Comparison of ENCODE assay signal across 16 cellular contexts in genomic region chr17:80192268-80192667, GRCh38. TPM values are rescaled to one million over a fixed set of nuclear protein-coding genes. Genes with fewer than 3 reads are reported as not detected.
DNase-seq lines count a peak whose midpoint lies in the region; ATAC-seq and TF ChIP-seq lines count a peak whose summit lies in the region.
"Had no signal": no experiment of that assay in that cellular context is flagged by ENCODE, and none has a peak within 500 bp of the region (broad histone marks: within the 10 kb centered on the region; RNA-seq: fewer than 3 reads in every experiment).

No MANE protein-coding gene starts in this region.

- peak; percentile 22 for DNase-seq in NCI-H1694 (lab: John Stamatoyannopoulos, UW)
- DNase-seq in NCI-H1694 treated with DMSO at 0.1 percent for 48 hours (lab: John Stamatoyannopoulos, UW), result no peak
- DNase-seq in fibroblast of pulmonary artery (ENCODE audit: low read depth), result peak; percentile 9
- peak; percentile 28 for DNase-seq in neural crest cell (ENCODE audit: low read depth, low spot score)
- peak; percentile 74 for DNase-seq in ureter (ENCODE audit: low spot score)
- no peak for DNase-seq in central memory CD4-positive, alpha-beta T cell
- no peak for DNase-seq in HCEC 1CT
- DNase-seq: activated B cell treated with CpG ODN at 0.5 μM for 24 hours; activated T-cell treated with anti-CD3 and anti-CD28 coated beads, Interleukin-2, amount 50 U/mL, for 1 hour; Calu3; NCI-H1092 treated with DMSO at 0.1 percent for 48 hours; NCI-H69; SK-N-SH; stimulated activated naive CD8-positive, alpha-beta T cell treated with anti-CD3 and anti-CD28 coated beads, Interleukin-15, amount 100 ng/mL, for 72 hours had no signal

- H3K4me3 Mint-ChIP-seq in neural crest cell, result peak overlapping the region; percentile 62
- H3K4me3 Mint-ChIP-seq: activated B cell treated with CpG ODN at 0.5 μM for 24 hours; stimulated activated naive CD8-positive, alpha-beta T cell treated with anti-CD3 and anti-CD28 coated beads, Interleukin-15, amount 100 ng/mL, for 72 hours had no signal

- peaks cover 33% of the 10 kb centered on the region for H3K4me1 Mint-ChIP-seq in neural crest cell
- H3K4me1 Mint-ChIP-seq: activated B cell treated with CpG ODN at 0.5 μM for 24 hours had no signal

- no peak overlapping the region for H3K4me3 ChIP-seq in fibroblast of pulmonary artery (replicated peaks; ENCODE audit: low read depth, low read length)

- TF ChIP-seq CTCF in fibroblast of pulmonary artery (IDR thresholded peaks at IDR 0.05; ENCODE audit: low read length, missing control alignments) (no peak), neural crest cell (conservative IDR thresholded peaks at IDR 0.05) (no peak)

- ATAC-seq in GM18861 (IDR thresholded peaks at IDR 0.05; ENCODE audit: unreplicated experiment), result no peak
- ATAC-seq: stimulated activated naive CD8-positive, alpha-beta T cell treated with anti-CD3 and anti-CD28 coated beads, Interleukin-15, amount 100 ng/mL, for 72 hours had no signal

- no peaks in the 10 kb centered on the region for H3K27me3 Mint-ChIP-seq in neural crest cell (ENCODE audit: low read depth)

- H3K27ac Mint-ChIP-seq in neural crest cell (ENCODE audit: unreplicated experiment), result peak overlapping the region; percentile 36
- H3K27ac Mint-ChIP-seq: activated B cell treated with CpG ODN at 0.5 μM for 24 hours had no signal

- H3K36me3 Mint-ChIP-seq in neural crest cell (ENCODE audit: low read depth), result no peaks in the 10 kb centered on the region

- H3K9me3 Mint-ChIP-seq in neural crest cell, result no peaks in the 10 kb centered on the region
- H3K9me3 Mint-ChIP-seq: activated B cell treated with CpG ODN at 0.5 μM for 24 hours had no signal

RNA-seq across cellular contexts. Expression of gene CARD14, which starts 22.4 kb away (rescaled TPM):
- total RNA-seq in neural crest cell (1.3 and 1.7 TPM in 2 replicates), ureter (19.3 TPM)
- total RNA-seq: activated B cell treated with CpG ODN at 0.5 μM for 24 hours, HT1080 had no signal

RNA-seq across cellular contexts. Expression of gene SGSH, which starts 27.9 kb away (rescaled TPM):
- total RNA-seq in neural crest cell, result 31.8 and 32.8 TPM in 2 replicates
- 64.1 TPM for total RNA-seq in ureter

RNA-seq across cellular contexts. Expression of gene SLC26A11, which starts 28.0 kb away (rescaled TPM):
- total RNA-seq in neural crest cell, result 23.6 and 27.7 TPM in 2 replicates
- total RNA-seq in ureter, result 25.5 TPM

RNA-seq across cellular contexts. Expression of gene EIF4A3, which starts 45.3 kb away (rescaled TPM):
- total RNA-seq in neural crest cell, result 135 and 141 TPM in 2 replicates
- 84.8 TPM for total RNA-seq in ureter

Comparison
In these comparisons a context has a peak if more than half of its experiments do, and no peak if none do; other contexts are left out.
1. DNase-seq: peak in NCI-H1694 (single experiment), fibroblast of pulmonary artery (single experiment), neural crest cell (single experiment) and ureter (single experiment); none in NCI-H1694 treated with DMSO at 0.1 percent for 48 hours (single experiment), central memory CD4-positive, alpha-beta T cell (single experiment) and HCEC 1CT (single experiment).